In the genomic region with DNA sequence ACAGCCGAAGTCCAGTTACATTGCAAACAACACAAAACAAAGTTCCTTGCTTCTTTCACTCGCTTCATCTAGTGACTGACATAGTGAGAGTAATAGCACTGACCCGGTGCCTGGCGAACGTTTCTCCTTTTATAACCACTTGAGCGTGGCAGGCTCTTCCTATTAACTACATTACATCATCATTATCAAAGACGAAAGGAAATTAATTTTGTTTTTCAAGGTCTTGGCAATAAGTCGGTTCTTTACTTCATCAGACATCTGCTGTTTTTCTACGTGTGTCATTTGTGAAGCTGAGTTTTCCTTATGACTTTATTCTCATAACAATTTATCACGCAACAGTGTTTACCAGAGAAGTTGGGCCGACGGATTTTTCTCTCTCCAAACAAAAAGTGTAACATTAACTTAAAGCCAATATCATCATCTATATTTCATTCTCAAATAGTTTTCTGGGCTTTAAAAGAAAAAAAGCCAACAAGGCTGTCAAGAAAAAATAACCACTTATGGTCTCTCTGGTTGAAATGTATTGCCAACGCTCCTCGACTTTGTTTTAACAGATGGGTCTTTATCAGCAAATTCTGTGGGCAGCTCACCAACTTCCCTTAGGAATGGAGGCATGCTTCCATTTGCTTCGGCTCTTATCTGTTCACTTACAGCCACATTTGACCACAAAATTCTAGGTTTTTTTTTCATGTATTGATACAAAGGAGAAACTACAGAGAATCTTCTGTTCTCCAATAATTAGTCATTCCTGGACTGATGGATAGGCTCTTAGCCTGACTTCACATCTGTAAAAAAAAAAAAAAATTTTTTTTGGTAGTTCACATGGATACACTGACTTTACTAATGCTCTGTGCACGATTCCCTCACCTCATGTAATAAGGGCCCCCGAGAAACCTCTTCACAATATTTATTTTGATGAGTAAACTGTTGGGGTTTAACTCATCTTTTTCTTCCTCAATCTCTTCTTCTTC, we compare ENCODE assay signal across 18 cellular contexts.
DNase-seq lines count a peak whose midpoint lies in the region; ATAC-seq and TF ChIP-seq lines count a peak whose summit lies in the region.
"Had no signal": no experiment of that assay in that cellular context is flagged by ENCODE, and none has a peak within 500 bp of the region (broad histone marks: within the 10 kb centered on the region; RNA-seq: fewer than 3 reads in every experiment).

No MANE protein-coding gene starts in this region.

- H3K27me3 Mint-ChIP-seq in nephron (ENCODE audit: low read depth), result peaks cover 2% of the 10 kb centered on the region

- no peaks in the 10 kb centered on the region for H3K79me2 ChIP-seq in Karpas-422 (ENCODE audit: low read length)

- H3K27ac Mint-ChIP-seq in nephron, result peak overlapping the region in 2 of 3 experiments; percentile 31 to 65
- H3K27ac Mint-ChIP-seq: activated naive CD4-positive, alpha-beta T cell treated with anti-CD3 and anti-CD28 coated beads, Interleukin-2, amount 10 ng/mL, durations not matched to agents 7 days and 5 days; natural killer cell treated with Interleukin-12 subunit alpha and Interleukin-12 subunit beta and Interleukin-15 and Interleukin-18, amount 100 ng/mL, for 72 hours had no signal

- H2AFZ ChIP-seq in Karpas-422 (ENCODE audit: low read length), result no peak overlapping the region

- peak; percentile 93 for DNase-seq in DMS 273 (lab: John Stamatoyannopoulos, UW; ENCODE audit: unreplicated experiment)
- DNase-seq in OCI-M1 (lab: John Stamatoyannopoulos, UW), result peak; percentile 4
- peak; percentile 98 for DNase-seq in fibroblast of the aortic adventitia (ENCODE audit: low read depth)
- no peak for DNase-seq in 8988T
- DNase-seq in iPS-NIHi7 (ENCODE audit: extremely low spot score), result no peak
- DNase-seq in Karpas-422, result no peak
- DNase-seq: activated CD4-positive, alpha-beta T cell treated with anti-CD3 and anti-CD28 coated beads for 4 hours; activated naive CD4-positive, alpha-beta T cell treated with anti-CD3 and anti-CD28 coated beads, Interleukin-2, amount 10 ng/mL, durations not matched to agents 7 days and 5 days; activated T-cell treated with anti-CD3 and anti-CD28 coated beads for 4 hours; effector CD4-positive, alpha-beta T cell; NCI-H1436 treated with DMSO at 0.1 percent for 48 hours; SIG-M5; stomach; T-helper 9 cell had no signal

- peaks cover 21% of the 10 kb centered on the region for H3K4me1 Mint-ChIP-seq in nephron
- H3K4me1 Mint-ChIP-seq: activated naive CD4-positive, alpha-beta T cell treated with anti-CD3 and anti-CD28 coated beads, Interleukin-2, amount 10 ng/mL, durations not matched to agents 7 days and 5 days had no signal

- no peaks in the 10 kb centered on the region for H3K36me3 ChIP-seq in Karpas-422 (ENCODE audit: insufficient read depth, low read length)
- H3K36me3 ChIP-seq: stomach had no signal

- H3K4me3 ChIP-seq in fibroblast of the aortic adventitia (ENCODE audit: low read depth, low read length) (no peak overlapping the region), Karpas-422 (ENCODE audit: low read length) (no peak overlapping the region)
- H3K4me3 ChIP-seq: lung, stomach had no signal

- no peaks in the 10 kb centered on the region for H3K9me2 ChIP-seq in Karpas-422 (replicated peaks; ENCODE audit: insufficient read depth, low read length)

- H4K20me1 ChIP-seq in Karpas-422 (ENCODE audit: insufficient read depth, low read depth, low read length), result no peaks in the 10 kb centered on the region

- H3K4me3 Mint-ChIP-seq in nephron, result no peak overlapping the region
- H3K4me3 Mint-ChIP-seq: activated naive CD4-positive, alpha-beta T cell treated with anti-CD3 and anti-CD28 coated beads, Interleukin-2, amount 10 ng/mL, durations not matched to agents 7 days and 5 days; natural killer cell treated with Interleukin-12 subunit alpha and Interleukin-12 subunit beta and Interleukin-15 and Interleukin-18, amount 100 ng/mL, for 72 hours had no signal

- no peaks in the 10 kb centered on the region for H3K36me3 Mint-ChIP-seq in nephron (ENCODE audit: low read depth)
- H3K36me3 Mint-ChIP-seq: activated naive CD4-positive, alpha-beta T cell treated with anti-CD3 and anti-CD28 coated beads, Interleukin-2, amount 10 ng/mL, durations not matched to agents 7 days and 5 days; natural killer cell treated with Interleukin-12 subunit alpha and Interleukin-12 subunit beta and Interleukin-15 and Interleukin-18, amount 100 ng/mL, for 72 hours had no signal

- no peak overlapping the region for H3K9ac ChIP-seq in Karpas-422 (ENCODE audit: low read length)

- no peaks in the 10 kb centered on the region for H3K9me3 Mint-ChIP-seq in nephron
- H3K9me3 Mint-ChIP-seq: activated naive CD4-positive, alpha-beta T cell treated with anti-CD3 and anti-CD28 coated beads, Interleukin-2, amount 10 ng/mL, durations not matched to agents 7 days and 5 days had no signal

- no peak for ATAC-seq in HG03520 (IDR thresholded peaks at IDR 0.05; ENCODE audit: unreplicated experiment)
- ATAC-seq: natural killer cell treated with Interleukin-12 subunit alpha and Interleukin-12 subunit beta and Interleukin-15 and Interleukin-18, amount 100 ng/mL, for 72 hours had no signal

- no peak overlapping the region for H3K27ac ChIP-seq in Karpas-422 (ENCODE audit: low read length)

- H3K27me3 ChIP-seq in Karpas-422 (ENCODE audit: low read length), result peaks cover 5% of the 10 kb centered on the region; the same call in 1 of the 2 replicates
- H3K27me3 ChIP-seq: stomach had no signal

- TF ChIP-seq CTCF in fibroblast of the aortic adventitia (IDR thresholded peaks at IDR 0.05; ENCODE audit: insufficient read depth, low read length), result no peak
- TF ChIP-seq CTCF in nephron (IDR thresholded peaks at IDR 0.05; ENCODE audit: unreplicated experiment in 3 of 3), result no peak

- H3K4me1 ChIP-seq in Karpas-422 (ENCODE audit: low read length), result no peaks in the 10 kb centered on the region

- no peak overlapping the region for H3K4me2 ChIP-seq in Karpas-422 (ENCODE audit: low read depth, low read length, poor library complexity, severe bottlenecking)

- no peaks in the 10 kb centered on the region for H3K9me3 ChIP-seq in Karpas-422 (ENCODE audit: low read length)
- H3K9me3 ChIP-seq: stomach had no signal

Comparison
In these comparisons a context has a peak if more than half of its experiments do, and no peak if none do; other contexts are left out.
1. DNase-seq: peak in DMS 273 (single experiment), OCI-M1 (single experiment) and fibroblast of the aortic adventitia (single experiment); none in 8988T (single experiment), iPS-NIHi7 (single experiment) and Karpas-422 (single experiment).